ENCODE assay signal across 12 cellular contexts in genomic region chr11:86811637-86812321, GRCh38. TPM values are rescaled to one million over a fixed set of nuclear protein-coding genes. Genes with fewer than 3 reads are reported as not detected.
A peak's percentile ranks its signal among the peaks of the same experiment; 100 is the strongest.
DNase-seq lines count a peak whose midpoint lies in the region; ATAC-seq and TF ChIP-seq lines count a peak whose summit lies in the region.
"Had no signal": no experiment of that assay in that cellular context is flagged by ENCODE, and none has a peak within 500 bp of the region (broad histone marks: within the 10 kb centered on the region; RNA-seq: fewer than 3 reads in every experiment).

No MANE protein-coding gene starts in this region.

- no peak for TF ChIP-seq RAD21 in Ishikawa (IDR thresholded peaks at IDR 0.05; ENCODE audit: low read depth)

- H3K9me3 ChIP-seq in A673 (ENCODE audit: low read depth, low read length, poor library complexity, severe bottlenecking) (no peaks in the 10 kb centered on the region), mesodermal cell (ENCODE audit: control insufficient read depth, low read length) (no peaks in the 10 kb centered on the region)
- H3K9me3 ChIP-seq: thoracic aorta had no signal

- no peak overlapping the region for H3K4me3 ChIP-seq in A673 (ENCODE audit: low read depth, low read length, poor library complexity, severe bottlenecking)
- H3K4me3 ChIP-seq in mesodermal cell (ENCODE audit: extremely low read depth, insufficient read depth, low read length, poor library complexity, severe bottlenecking): no peak overlapping the region
- H3K4me3 ChIP-seq: thoracic aorta had no signal

- ATAC-seq in Right ventricle myocardium inferior: no peak

- POLR2A ChIA-PET in A673 (lab: Charles Lee; ENCODE audit: low non-redundant PET): no interaction called here

- WGBS in mesodermal cell (ENCODE audit: insufficient coverage in 2 of 2), 2 experiments: 100% methylated on average over 1 to 2 of the region's 2 CpGs

- intact Hi-C loops in A673 (cut with micrococcal nuclease; ENCODE audit: unreplicated experiment): no loop called here
- intact Hi-C loops in Right ventricle myocardium inferior (cut with DNase I): loop anchor here (10.0 kb wide), 1 partner anchor 957 kb away; the partner anchor contains the start of gene CCDC83

- H3K27ac ChIP-seq in A673 (ENCODE audit: low read depth, low read length, poor library complexity, severe bottlenecking) (no peak overlapping the region), mesodermal cell (ENCODE audit: low read depth, low read length, severe bottlenecking) (peak overlapping the region; percentile 42)
- H3K27ac ChIP-seq: thoracic aorta had no signal

- no peak for TF ChIP-seq CTCF in A673 (conservative IDR thresholded peaks at IDR 0.05; ENCODE audit: low read depth, low read length)

- CTCF ChIA-PET in A673 (lab: Charles Lee): no interaction called here

- no peaks in the 10 kb centered on the region for H3K27me3 ChIP-seq in A673 (replicated peaks; ENCODE audit: insufficient read depth, low read depth, low read length, poor library complexity)

- peak; percentile 29; the same call in 1 of the 2 replicates for TF ChIP-seq EP300 in Ishikawa (IDR thresholded peaks at IDR 0.05; ENCODE audit: borderline replicate concordance)

- DNase-seq in A673 (ENCODE audit: low spot score) (peak; percentile 75), dermis blood vessel endothelial cell (peak; percentile 34), Right ventricle myocardium inferior (ENCODE audit: missing footprints) (no peak), NCI-H774 (lab: John Stamatoyannopoulos, UW) (no peak), NCI-H187 (lab: John Stamatoyannopoulos, UW) (no peak)
- no peak for DNase-seq in stimulated activated CD4-positive, alpha-beta T cell treated with anti-CD3 and anti-CD28 coated beads, Interleukin-15, amount 100 ng/mL, for 24 hours
- DNase-seq: amniotic stem cell, NCI-H510A treated with DMSO at 0.1 percent for 48 hours had no signal

- H3K4me1 ChIP-seq in A673 (ENCODE audit: insufficient read depth, low read length, poor library complexity, severe bottlenecking): peaks cover 14% of the 10 kb centered on the region
- peaks cover 85% of the 10 kb centered on the region for H3K4me1 ChIP-seq in mesodermal cell (ENCODE audit: control insufficient read depth, insufficient read depth, low read length, poor library complexity, severe bottlenecking)

- H3K36me3 ChIP-seq in A673 (ENCODE audit: insufficient read depth, low read length, poor library complexity, severe bottlenecking) (no peaks in the 10 kb centered on the region), mesodermal cell (ENCODE audit: control insufficient read depth, insufficient read depth, low read length) (peaks cover 37% of the 10 kb centered on the region)

- BruUV-seq in A673 (replicated peaks; lab: Mats Ljungman, UMichigan): no TSS peak

TF ChIP-seq in Ishikawa, 13 proteins besides CTCF, POLR2A, EP300 and RAD21:
- TF ChIP-seq NFIC (IDR thresholded peaks at IDR 0.05) (peak; percentile 43; the same call in 1 of the 2 replicates), FOXM1 (IDR thresholded peaks at IDR 0.05; ENCODE audit: borderline replicate concordance, low read depth) (no peak), USF1 (IDR thresholded peaks at IDR 0.05) (no peak), TAF1 (IDR thresholded peaks at IDR 0.05; ENCODE audit: low read depth) (no peak), TCF12 (IDR thresholded peaks at IDR 0.05; ENCODE audit: low read depth) (0 out of 2 replicates have a peak, but pooled peaks have one; percentile 29)

RNA-seq across cellular contexts. Expression of gene PRSS23, which starts 11.4 kb away (rescaled TPM):
- 9.4 and 12.1 TPM in 2 replicates for total RNA-seq in A673 (2021)
- 79.1 and 236 TPM in 2 replicates for total RNA-seq in dermis blood vessel endothelial cell
- polyA plus RNA-seq in mesodermal cell (2013, experiment 1 of 2): 450 TPM
- 338 TPM for polyA plus RNA-seq in mesodermal cell (2013, experiment 2 of 2)
- 7.2 TPM for total RNA-seq in Right ventricle myocardium inferior
- total RNA-seq: B cell had no signal

Comparison
In these comparisons a context has a peak if more than half of its experiments do, and no peak if none do; other contexts are left out.
1. DNase-seq: peak in A673 (single experiment) and dermis blood vessel endothelial cell (single experiment); none in Right ventricle myocardium inferior (single experiment), NCI-H774 (single experiment), stimulated activated CD4-positive, alpha-beta T cell treated with anti-CD3 and anti-CD28 coated beads, Interleukin-15, amount 100 ng/mL, for 24 hours (single experiment) and NCI-H187 (0 of 2).